In genomic region chr22:39518124-39518786, GRCh38 we compare ENCODE assay signal across 11 cellular contexts. TPM values are rescaled to one million over a fixed set of nuclear protein-coding genes. Genes with fewer than 3 reads are reported as not detected.
DNase-seq lines count a peak whose midpoint lies in the region; ATAC-seq, FAIRE-seq and TF ChIP-seq lines count a peak whose summit lies in the region.
"Had no signal": no experiment of that assay in that cellular context is flagged by ENCODE, and none has a peak within 500 bp of the region (broad histone marks: within the 10 kb centered on the region; RNA-seq: fewer than 3 reads in every experiment).

No MANE protein-coding gene starts in this region.

- H3K4me3 ChIP-seq in BLaER1: peak overlapping the region; percentile 98
- H3K4me3 ChIP-seq in HFF-Myc (replicated peaks; ENCODE audit: low read depth, low read length): peak overlapping the region; percentile 88
- H3K4me3 ChIP-seq in astrocyte (ENCODE audit: insufficient read depth, low read depth, low read length): peak overlapping the region; percentile 99
- no peak overlapping the region for H3K4me3 ChIP-seq in mesendoderm (ENCODE audit: low read length)
- H3K4me3 ChIP-seq: mucosa of descending colon had no signal

- no peak overlapping the region for H3K4ac ChIP-seq in mesendoderm (ENCODE audit: low read depth, low read length)

- peak overlapping the region; percentile 93 for H3K4me3 Mint-ChIP-seq in astrocyte (ENCODE audit: unreplicated experiment)

- H3K9me3 Mint-ChIP-seq in astrocyte (ENCODE audit: unreplicated experiment): no peaks in the 10 kb centered on the region

- H3K79me2 ChIP-seq in astrocyte (ENCODE audit: insufficient read depth, low read length) (peaks cover 82% of the 10 kb centered on the region), mesendoderm (ENCODE audit: control insufficient read depth, insufficient read depth, low read length) (peaks cover 29% of the 10 kb centered on the region)

- H3K4me2 ChIP-seq in BLaER1 (peak overlapping the region; percentile 83), astrocyte (ENCODE audit: low read length) (peak overlapping the region; percentile 93), mesendoderm (ENCODE audit: low read length) (no peak overlapping the region)

- no peak overlapping the region for H2BK15ac ChIP-seq in mesendoderm (replicated peaks; ENCODE audit: low read depth)

- H3K27me3 Mint-ChIP-seq in astrocyte (ENCODE audit: low read depth, unreplicated experiment): no peaks in the 10 kb centered on the region

- H3K4me1 Mint-ChIP-seq in astrocyte (ENCODE audit: low read depth, unreplicated experiment): peaks cover 16% of the 10 kb centered on the region

- no peak overlapping the region for H2BK5ac ChIP-seq in mesendoderm (ENCODE audit: low read length)

- H4K20me1 ChIP-seq in BLaER1 (peaks cover 52% of the 10 kb centered on the region), astrocyte (ENCODE audit: insufficient read depth, low read length) (peaks cover 56% of the 10 kb centered on the region)

- H3K27me3 ChIP-seq in BLaER1 (no peaks in the 10 kb centered on the region), astrocyte (ENCODE audit: insufficient read depth, low read length) (no peaks in the 10 kb centered on the region), mesendoderm (ENCODE audit: insufficient read depth, low read length, poor library complexity) (no peaks in the 10 kb centered on the region)

- H3K9ac ChIP-seq in BLaER1: peak overlapping the region; percentile 100; the same call in 1 of the 2 replicates
- H3K9ac ChIP-seq in astrocyte (ENCODE audit: low read length): peak overlapping the region; percentile 97
- H3K9ac ChIP-seq in mesendoderm (ENCODE audit: low read length): peak overlapping the region; percentile 87

- no CpG with 5 or more reads among the region's 5 CpGs for whole genome bisulfite sequencing in mesendoderm (ENCODE audit: extremely low coverage, insufficient coverage, low lambda C conversion rate)

- H3K18ac ChIP-seq in mesendoderm (ENCODE audit: low read length): no peak overlapping the region

- no peak overlapping the region for H2BK120ac ChIP-seq in mesendoderm (ENCODE audit: low read depth, low read length)

- ATAC-seq in HG03039 (IDR thresholded peaks at IDR 0.05; ENCODE audit: unreplicated experiment): no peak
- ATAC-seq in HG02884 (IDR thresholded peaks at IDR 0.05; ENCODE audit: unreplicated experiment): no peak
- ATAC-seq: mucosa of descending colon had no signal

- no peak overlapping the region for H2AFZ ChIP-seq in astrocyte (ENCODE audit: low read depth, low read length)

- TF ChIP-seq CTCF in HFF-Myc (IDR thresholded peaks at IDR 0.05; ENCODE audit: low read depth, low read length, missing control alignments) (no peak), astrocyte (IDR thresholded peaks at IDR 0.05; ENCODE audit: insufficient read depth, low read depth, low read length) (no peak)

- no peak overlapping the region for H3K23ac ChIP-seq in mesendoderm (ENCODE audit: low read length)

- H3K36me3 Mint-ChIP-seq in astrocyte (ENCODE audit: low read depth, unreplicated experiment): peaks cover 35% of the 10 kb centered on the region

- H4K8ac ChIP-seq in mesendoderm (ENCODE audit: low read depth, low read length): no peak overlapping the region

- peaks cover 70% of the 10 kb centered on the region for H3K36me3 ChIP-seq in BLaER1
- peaks cover 35% of the 10 kb centered on the region for H3K36me3 ChIP-seq in astrocyte (ENCODE audit: insufficient read depth, low read length)
- H3K36me3 ChIP-seq in mesendoderm (ENCODE audit: control insufficient read depth, insufficient read depth, low read length): peaks cover 25% of the 10 kb centered on the region

- DNase-seq in HFF-Myc (ENCODE audit: extremely low read depth, low read depth) (no peak), astrocyte (ENCODE audit: low read depth) (no peak), mesendoderm (no peak), NCI-H2107 (lab: John Stamatoyannopoulos, UW) (no peak), NCI-H1694 (lab: John Stamatoyannopoulos, UW) (no peak)
- DNase-seq: mucosa of descending colon, NCI-H524 had no signal

- H4K5ac ChIP-seq in mesendoderm (ENCODE audit: low read length): no peak overlapping the region

- H3K27ac Mint-ChIP-seq in astrocyte (ENCODE audit: unreplicated experiment): peak overlapping the region; percentile 100

- no peak overlapping the region for H2AK5ac ChIP-seq in mesendoderm (ENCODE audit: low read length)

- H3K56ac ChIP-seq in mesendoderm (ENCODE audit: low read length): peak overlapping the region; percentile 97

- H3K79me1 ChIP-seq in mesendoderm (ENCODE audit: low read length): peaks cover 12% of the 10 kb centered on the region

- H3K27ac ChIP-seq in BLaER1 (0 out of 2 replicates have a peak overlapping the region, but pooled peaks have one; percentile 100), astrocyte (ENCODE audit: low read depth, low read length) (peak overlapping the region; percentile 98), mesendoderm (ENCODE audit: low read depth, low read length) (no peak overlapping the region)

- FAIRE-seq in astrocyte (lab: Jason Lieb, UNC): no peak

- H3K4me1 ChIP-seq in BLaER1 (peaks cover 34% of the 10 kb centered on the region), astrocyte (ENCODE audit: insufficient read depth, low read length) (peaks cover 23% of the 10 kb centered on the region), mesendoderm (ENCODE audit: control insufficient read depth, low read depth, low read length) (peaks cover 5% of the 10 kb centered on the region)

- H3K9me3 ChIP-seq in BLaER1 (no peaks in the 10 kb centered on the region), astrocyte (ENCODE audit: insufficient read depth, low read depth, low read length) (no peaks in the 10 kb centered on the region)
- H3K9me3 ChIP-seq: mucosa of descending colon had no signal

RNA-seq across cellular contexts. Expression of gene ATF4, which starts 2.1 kb away (rescaled TPM):
- total RNA-seq in astrocyte: 502 and 508 TPM in 2 replicates
- 631 TPM for polyA plus RNA-seq in mesendoderm (2013, experiment 1 of 2)
- polyA plus RNA-seq in mesendoderm (2013, experiment 2 of 2): 629 TPM

RNA-seq across cellular contexts. Expression of gene RPS19BP1, which starts 14.3 kb away (rescaled TPM):
- total RNA-seq in astrocyte: 45.5 and 58.7 TPM in 2 replicates
- polyA plus RNA-seq in mesendoderm (2013, experiment 1 of 2): 84.4 TPM
- 84.3 TPM for polyA plus RNA-seq in mesendoderm (2013, experiment 2 of 2)

RNA-seq across cellular contexts. Expression of gene MIEF1, which starts 16.2 kb away (rescaled TPM):
- total RNA-seq in astrocyte: 34.2 and 35.6 TPM in 2 replicates
- polyA plus RNA-seq in mesendoderm (2013, experiment 1 of 2): 28.6 TPM
- 28.4 TPM for polyA plus RNA-seq in mesendoderm (2013, experiment 2 of 2)

RNA-seq across cellular contexts. Expression of gene CACNA1I, which starts 52.3 kb away (rescaled TPM):
- total RNA-seq in astrocyte: 0.11 and 0.17 TPM in 2 replicates
- polyA plus RNA-seq in mesendoderm (2013, experiment 1 of 2): 0.21 TPM
- polyA plus RNA-seq in mesendoderm (2013, experiment 2 of 2): 0.21 TPM
- polyA plus RNA-seq: aorta had no signal
